ENCODE assay signal across 11 cellular contexts in the genomic region with DNA sequence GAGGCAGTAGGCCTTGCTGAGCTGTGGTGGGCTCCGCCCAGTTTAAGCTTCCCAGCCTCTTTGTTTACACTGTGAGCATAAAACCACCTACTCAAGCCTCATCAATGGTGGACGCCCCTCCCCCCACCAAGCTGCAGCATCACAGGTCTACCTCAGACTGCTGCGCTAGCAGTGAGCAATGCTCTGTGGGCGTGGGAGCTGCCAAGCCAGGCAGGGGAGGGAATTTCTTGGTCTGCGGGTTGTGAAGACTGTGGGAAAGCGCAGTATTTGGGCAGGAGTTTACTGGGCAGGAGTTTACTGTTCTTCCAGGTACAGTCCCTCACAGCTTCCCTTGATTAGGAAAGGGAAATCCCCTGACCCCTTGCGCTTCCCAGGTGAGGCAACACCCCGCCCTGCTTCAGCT.
DNase-seq lines count a peak whose midpoint lies in the region; TF ChIP-seq lines count a peak whose summit lies in the region.
"Had no signal": no experiment of that assay in that cellular context is flagged by ENCODE, and none has a peak within 500 bp of the region (broad histone marks: within the 10 kb centered on the region; RNA-seq: fewer than 3 reads in every experiment).

No MANE protein-coding gene starts in this region.

- no peak overlapping the region for H3K4me3 ChIP-seq in HEK293 (ENCODE audit: low read depth, low read length)
- H3K4me3 ChIP-seq in brain microvascular endothelial cell (ENCODE audit: low read depth, low read length): no peak overlapping the region
- H3K4me3 ChIP-seq in vagina: no peak overlapping the region

- CTCF ChIA-PET in HEK293 (lab: Yijun Ruan, JAX): interaction anchor here (0.7 kb wide), 1 partner anchor 122 kb away, joined by 3 read pairs; no protein-coding TSS in a partner anchor

- DNase-seq in NCI-H748 (lab: John Stamatoyannopoulos, UW; ENCODE audit: unreplicated experiment) (peak; percentile 94), brain microvascular endothelial cell (peak; percentile 10), progenitor cell of endocrine pancreas (ENCODE audit: low spot score, unreplicated experiment) (peak; percentile 38), vagina (ENCODE audit: extremely low spot score in 2 of 2) (no peak), NCI-H2171 (lab: John Stamatoyannopoulos, UW) (no peak), midbrain (lab: John Stamatoyannopoulos, UW) (no peak), D341Med (ENCODE audit: low spot score) (no peak)
- DNase-seq: aorta, kidney, SW 1271 had no signal

- H3K9me3 ChIP-seq in HEK293 (ENCODE audit: control insufficient read depth, insufficient read depth, low read depth, low read length) (no peaks in the 10 kb centered on the region), vagina (no peaks in the 10 kb centered on the region)

- H3K9me3 Mint-ChIP-seq in progenitor cell of endocrine pancreas (ENCODE audit: low read depth): peaks cover 14% of the 10 kb centered on the region

- no peaks in the 10 kb centered on the region for H3K36me3 ChIP-seq in HEK293 (ENCODE audit: control insufficient read depth in 2 of 2, insufficient read depth in 1 of 2, low read length in 2 of 2)
- no peaks in the 10 kb centered on the region for H3K36me3 ChIP-seq in brain microvascular endothelial cell (replicated peaks)
- H3K36me3 ChIP-seq in vagina: no peaks in the 10 kb centered on the region

- in situ Hi-C loops in brain microvascular endothelial cell (cut with HindIII; ENCODE audit: low pct_ligation_motif_present, low sequenced_read_pairs): no loop called here

- H3K27me3 ChIP-seq in brain microvascular endothelial cell (replicated peaks) (no peaks in the 10 kb centered on the region), vagina (no peaks in the 10 kb centered on the region)

- no peaks in the 10 kb centered on the region for H3K36me3 Mint-ChIP-seq in progenitor cell of endocrine pancreas (ENCODE audit: insufficient read depth)

- TF ChIP-seq POLR2A in vagina (IDR thresholded peaks at IDR 0.05): no peak

- H3K4me3 Mint-ChIP-seq in progenitor cell of endocrine pancreas (ENCODE audit: low read depth): no peak overlapping the region

- POLR2A ChIA-PET in HEK293 (lab: Yijun Ruan, JAX): interaction anchor here (1.0 kb wide), 1 partner anchor 217 kb away, joined by 3 read pairs; a partner anchor contains a TSS

- H3K27ac Mint-ChIP-seq in progenitor cell of endocrine pancreas: peak overlapping the region; percentile 67

- no peaks in the 10 kb centered on the region for H3K27me3 Mint-ChIP-seq in progenitor cell of endocrine pancreas

- H3K27ac ChIP-seq in HEK293 (ENCODE audit: extremely low read depth, low read depth, low read length) (no peak overlapping the region), brain microvascular endothelial cell (no peak overlapping the region), vagina (no peak overlapping the region)

- intact Hi-C loops in vagina (cut with DNase I): no loop called here

- TF ChIP-seq CTCF in HEK293 (tag by site-specific recombination; IDR thresholded peaks at IDR 0.05) (no peak), brain microvascular endothelial cell (IDR thresholded peaks at IDR 0.05; ENCODE audit: low read depth, low read length, missing control alignments) (no peak), progenitor cell of endocrine pancreas (IDR thresholded peaks at IDR 0.05; ENCODE audit: unreplicated experiment) (no peak), vagina (IDR thresholded peaks at IDR 0.05) (no peak)

- H3K4me1 ChIP-seq in HEK293 (ENCODE audit: control insufficient read depth, insufficient read depth, low read length) (no peaks in the 10 kb centered on the region), vagina (no peaks in the 10 kb centered on the region)

- peaks cover 4% of the 10 kb centered on the region for H3K4me1 Mint-ChIP-seq in progenitor cell of endocrine pancreas (ENCODE audit: low read depth)

TF ChIP-seq in HEK293, 187 proteins besides CTCF, POLR2A, EP300 and RAD21:
- peak; percentile 79 for TF ChIP-seq ZFHX2 (tag by site-specific recombination; conservative IDR thresholded peaks at IDR 0.05)
- no peak for TF ChIP-seq KLF7 (tag by site-specific recombination; IDR thresholded peaks at IDR 0.05; ENCODE audit: borderline replicate concordance)
- peak; percentile 86 for TF ChIP-seq EGR2 (tag by site-specific recombination; IDR thresholded peaks at IDR 0.05; ENCODE audit: low read depth)
TF ChIP-seq in HEK293: peak in this region for 2.

Comparison
In these comparisons a context has a peak if more than half of its experiments do, and no peak if none do; other contexts are left out.
1. DNase-seq: peak in NCI-H748 (single experiment), brain microvascular endothelial cell (single experiment) and progenitor cell of endocrine pancreas (single experiment); none in vagina (0 of 2), NCI-H2171 (single experiment), midbrain (single experiment) and D341Med (single experiment).